Comparison of ENCODE assay signal across 17 cellular contexts in genomic region chr1:228073061-228073869, GRCh38.
"Had no signal": no experiment of that assay in that cellular context is flagged by ENCODE, and none has a peak within 500 bp of the region (broad histone marks: within the 10 kb centered on the region; RNA-seq: fewer than 3 reads in every experiment).

No MANE protein-coding gene starts in this region.

- H3K4me3 Mint-ChIP-seq: activated CD4-positive, alpha-beta T cell treated with anti-CD3 and anti-CD28 coated beads, Interleukin-2, amount 10 ng/mL, durations not matched to agents 24 days and 14 days; activated naive CD8-positive, alpha-beta T cell; endodermal cell; natural killer cell treated with Interleukin-12 subunit alpha and Interleukin-12 subunit beta and Interleukin-15 and Interleukin-18, amount 100 ng/mL, for 72 hours; stimulated activated naive CD8-positive, alpha-beta T cell treated with anti-CD3 and anti-CD28 coated beads, Interleukin-15, Interleukin-2, amounts not matched to agents 100 ng/mL and 50 ng/mL, for 24 hours; T-helper 17 cell; WTC11 had no signal

- H3K36me3 ChIP-seq: brain microvascular endothelial cell, thoracic aorta had no signal

- H3K4me3 ChIP-seq: psoas muscle, thoracic aorta had no signal

- DNase-seq: activated CD4-positive, alpha-beta T cell treated with anti-CD3 and anti-CD28 coated beads, Interleukin-2, amount 10 ng/mL, durations not matched to agents 24 days and 14 days; activated T-cell treated with anti-CD3 and anti-CD28 coated beads for 4 hours; brain microvascular endothelial cell; cerebellar nuclear complex; hippocampal formation; kidney glomerular epithelial cell; psoas muscle; stimulated activated CD4-positive, alpha-beta T cell treated with anti-CD3 and anti-CD28 coated beads, Interleukin-2, amount 100 ng/mL, for 48 hours; T-helper 17 cell had no signal

- H3K27me3 Mint-ChIP-seq: activated CD4-positive, alpha-beta T cell treated with anti-CD3 and anti-CD28 coated beads, Interleukin-2, amount 10 ng/mL, durations not matched to agents 24 days and 14 days; activated naive CD8-positive, alpha-beta T cell; natural killer cell treated with Interleukin-12 subunit alpha and Interleukin-12 subunit beta and Interleukin-15 and Interleukin-18, amount 100 ng/mL, for 72 hours; stimulated activated naive CD8-positive, alpha-beta T cell treated with anti-CD3 and anti-CD28 coated beads, Interleukin-15, Interleukin-2, amounts not matched to agents 100 ng/mL and 50 ng/mL, for 24 hours; T-helper 17 cell had no signal

- H3K36me3 Mint-ChIP-seq: activated naive CD8-positive, alpha-beta T cell; natural killer cell treated with Interleukin-12 subunit alpha and Interleukin-12 subunit beta and Interleukin-15 and Interleukin-18, amount 100 ng/mL, for 72 hours; WTC11 had no signal

- H3K4me1 ChIP-seq: psoas muscle had no signal

- H3K27ac Mint-ChIP-seq: activated CD4-positive, alpha-beta T cell treated with anti-CD3 and anti-CD28 coated beads, Interleukin-2, amount 10 ng/mL, durations not matched to agents 24 days and 14 days; activated T-helper 2 cell treated with anti-CD3 and anti-CD28 coated beads, Interferon-gamma antibody, Interleukin-2, Interleukin-4, amounts not matched to agents 10 μg/mL and 5 μg/mL and 100 μg/mL, durations not matched to agents 14 hours and 24 hours and 36 hours; endodermal cell; natural killer cell treated with Interleukin-12 subunit alpha and Interleukin-12 subunit beta and Interleukin-15 and Interleukin-18, amount 100 ng/mL, for 72 hours; stimulated activated naive CD8-positive, alpha-beta T cell treated with anti-CD3 and anti-CD28 coated beads, Interleukin-15, Interleukin-2, amounts not matched to agents 100 ng/mL and 50 ng/mL, for 24 hours; T-helper 17 cell; WTC11 had no signal

- H3K9me3 ChIP-seq: psoas muscle, thoracic aorta had no signal

- H3K9me3 Mint-ChIP-seq: activated CD4-positive, alpha-beta T cell treated with anti-CD3 and anti-CD28 coated beads, Interleukin-2, amount 10 ng/mL, durations not matched to agents 24 days and 14 days; activated T-helper 2 cell treated with anti-CD3 and anti-CD28 coated beads, Interferon-gamma antibody, Interleukin-2, Interleukin-4, amounts not matched to agents 10 μg/mL and 5 μg/mL and 100 μg/mL, durations not matched to agents 14 hours and 24 hours and 36 hours; endodermal cell; natural killer cell treated with Interleukin-12 subunit alpha and Interleukin-12 subunit beta and Interleukin-15 and Interleukin-18, amount 100 ng/mL, for 72 hours; stimulated activated naive CD8-positive, alpha-beta T cell treated with anti-CD3 and anti-CD28 coated beads, Interleukin-15, Interleukin-2, amounts not matched to agents 100 ng/mL and 50 ng/mL, for 24 hours; WTC11 had no signal

- H3K27ac ChIP-seq: brain microvascular endothelial cell, psoas muscle, thoracic aorta had no signal

- ATAC-seq: natural killer cell treated with Interleukin-12 subunit alpha and Interleukin-12 subunit beta and Interleukin-15 and Interleukin-18, amount 100 ng/mL, for 72 hours; sciatic nerve had no signal
